ENCODE assay signal across 24 cellular contexts in genomic region chr12:130577348-130577747, GRCh38.
DNase-seq lines count a peak whose midpoint lies in the region; ATAC-seq, FAIRE-seq and TF ChIP-seq lines count a peak whose summit lies in the region.
"Had no signal": no experiment of that assay in that cellular context is flagged by ENCODE, and none has a peak within 500 bp of the region (broad histone marks: within the 10 kb centered on the region; RNA-seq: fewer than 3 reads in every experiment).

No MANE protein-coding gene starts in this region.

- TF ChIP-seq RAD21 in K562 (CRISPR knock-in tag; conservative IDR thresholded peaks at IDR 0.05 in 1 of 2, IDR thresholded peaks at IDR 0.05 in 1 of 2): no peak

- no peaks in the 10 kb centered on the region for H3K9me3 Mint-ChIP-seq in MCF 10A (ENCODE audit: unreplicated experiment)
- H3K9me3 Mint-ChIP-seq: CD8-positive, alpha-beta T cell had no signal

- peak; percentile 53; the same call in 1 of the 3 replicates for ATAC-seq in K562
- ATAC-seq: CD8-positive, alpha-beta T cell; HCT116; Right ventricle myocardium inferior had no signal

- TF ChIP-seq POLR2A in K562 (conservative IDR thresholded peaks at IDR 0.05) (no peak), thyroid gland (IDR thresholded peaks at IDR 0.05) (no peak)

- no peaks in the 10 kb centered on the region for H3K4me1 Mint-ChIP-seq in MCF 10A (ENCODE audit: insufficient read depth, unreplicated experiment)
- H3K4me1 Mint-ChIP-seq: IgD-negative memory B cell had no signal

- no peak overlapping the region for H3K9ac ChIP-seq in K562 (ENCODE audit: insufficient read depth in 1 of 2, low read depth in 2 of 2, low read length in 2 of 2)

- no TSS peak for BruUV-seq in K562 (replicated peaks; lab: Mats Ljungman, UMichigan)
- no TSS peak for BruUV-seq in MCF 10A (replicated peaks; lab: Mats Ljungman, UMichigan)

- TF ChIP-seq CTCF in K562 (IDR thresholded peaks at IDR 0.05 in 2 of 3, conservative IDR thresholded peaks at IDR 0.05 in 1 of 3; ENCODE audit: insufficient read depth in 2 of 3, low read depth in 1 of 3, low read length in 3 of 3): no peak
- no peak for TF ChIP-seq CTCF in thyroid gland (IDR thresholded peaks at IDR 0.05)
- TF ChIP-seq CTCF in MCF 10A (IDR thresholded peaks at IDR 0.05; ENCODE audit: unreplicated experiment): no peak

- H4K20me1 ChIP-seq in K562 (replicated peaks; ENCODE audit: control insufficient read depth, insufficient read depth, low read length): no peaks in the 10 kb centered on the region

- no peaks in the 10 kb centered on the region for H3K79me2 ChIP-seq in K562 (ENCODE audit: control insufficient read depth, insufficient read depth, low read length)

- no peak for FAIRE-seq in K562 (lab: Jason Lieb, UNC)
- FAIRE-seq: A204.1, GM19239 had no signal

- no peak overlapping the region for H3K4me3 Mint-ChIP-seq in MCF 10A (ENCODE audit: unreplicated experiment)
- H3K4me3 Mint-ChIP-seq: CD8-positive, alpha-beta T cell; IgD-negative memory B cell had no signal

- TF ChIP-seq EP300 in K562 (IDR thresholded peaks at IDR 0.05; ENCODE audit: low read length): no peak

- peak; percentile 21 for DNase-seq in NCI-H82 (lab: John Stamatoyannopoulos, UW)
- DNase-seq in NCI-H82 treated with DMSO at 0.1 percent for 48 hours (lab: John Stamatoyannopoulos, UW; ENCODE audit: unreplicated experiment): no peak
- peak; percentile 49 to 53 for DNase-seq in NCI-H524 (lab: John Stamatoyannopoulos, UW)
- DNase-seq in K562 (ENCODE audit: extremely low read depth in 1 of 4, low spot score in 3 of 4): no peak
- DNase-seq in thyroid gland: no peak
- DNase-seq in MCF 10A (ENCODE audit: unreplicated experiment): no peak
- no peak for DNase-seq in anterior cingulate cortex (lab: John Stamatoyannopoulos, UW)
- DNase-seq: Caco-2; CD8-positive, alpha-beta T cell; DMS79 treated with DMSO at 0.1 percent for 48 hours; NCI-H1092; NCI-H1417 treated with DMSO at 0.1 percent for 48 hours; NCI-H187 treated with DMSO at 0.1 percent for 48 hours; NCI-H446 treated with DMSO at 0.1 percent for 48 hours; NCI-H69; NK-92 treated with Interleukin-12 subunit alpha and Interleukin-12 subunit beta, amount 100 ng/mL, for 24 hours; PC-9 had no signal

- H3K27ac ChIP-seq in K562 (ENCODE audit: extremely low read depth, low read depth, low read length) (no peak overlapping the region), thyroid gland (no peak overlapping the region)
- H3K27ac ChIP-seq: C4-2B, PC-9, SJSA1 had no signal

- no peak overlapping the region for H3K27ac Mint-ChIP-seq in MCF 10A (ENCODE audit: low read depth, unreplicated experiment)
- H3K27ac Mint-ChIP-seq: CD8-positive, alpha-beta T cell; IgD-negative memory B cell had no signal

- H3K36me3 ChIP-seq in K562 (ENCODE audit: control insufficient read depth, insufficient read depth, low read length) (no peaks in the 10 kb centered on the region), thyroid gland (no peaks in the 10 kb centered on the region)
- H3K36me3 ChIP-seq: SJSA1 had no signal

- no peaks in the 10 kb centered on the region for H3K36me3 Mint-ChIP-seq in MCF 10A (ENCODE audit: insufficient read depth, unreplicated experiment)
- H3K36me3 Mint-ChIP-seq: CD8-positive, alpha-beta T cell; IgD-negative memory B cell had no signal

- H3K4me1 ChIP-seq in K562 (replicated peaks in 1 of 2; ENCODE audit: control insufficient read depth in 2 of 2, insufficient read depth in 2 of 2, low read length in 2 of 2) (no peaks in the 10 kb centered on the region), thyroid gland (peaks cover 0 to 5% of the 10 kb centered on the region in 2 donors)
- H3K4me1 ChIP-seq: Caco-2, SJSA1 had no signal

- H3K9me1 ChIP-seq in K562 (ENCODE audit: control insufficient read depth, insufficient read depth, low read length): no peaks in the 10 kb centered on the region

- H3K4me2 ChIP-seq in K562 (ENCODE audit: insufficient read depth, low read length): no peak overlapping the region
- H3K4me2 ChIP-seq: PC-9 had no signal

- peaks cover 10 to 42% of the 10 kb centered on the region in 2 experiments; a peak in 4 of 5 replicates for H3K27me3 ChIP-seq in K562 (ENCODE audit: control insufficient read depth in 2 of 2, insufficient read depth in 2 of 2, low read length in 2 of 2)
- no peaks in the 10 kb centered on the region for H3K27me3 ChIP-seq in thyroid gland
- H3K27me3 ChIP-seq: SJSA1 had no signal

- H3K9me3 ChIP-seq in K562 (replicated peaks; ENCODE audit: control insufficient read depth, insufficient read depth, low read depth, low read length) (no peaks in the 10 kb centered on the region), thyroid gland (no peaks in the 10 kb centered on the region)
- H3K9me3 ChIP-seq: Caco-2, SJSA1 had no signal

- intact Hi-C loops in K562 (cut with micrococcal nuclease) (no loop called here), thyroid gland (cut with DNase I) (no loop called here), MCF 10A (cut with micrococcal nuclease) (no loop called here)

- H3K4me3 ChIP-seq in K562 (no peak overlapping the region), thyroid gland (replicated peaks in 1 of 3) (no peak overlapping the region)
- H3K4me3 ChIP-seq: PC-9, SJSA1 had no signal

- in situ Hi-C loops in K562 (cut with MboI): no loop called here

- POLR2A ChIA-PET in K562 (lab: Yijun Ruan, JAX) (no interaction called here), MCF 10A (lab: Yijun Ruan, JAX) (no interaction called here)

- no peaks in the 10 kb centered on the region for H3K27me3 Mint-ChIP-seq in MCF 10A (ENCODE audit: insufficient read depth, unreplicated experiment)

- H2AFZ ChIP-seq in K562 (ENCODE audit: low read depth, low read length): peak overlapping the region; percentile 18; the same call in 1 of the 2 replicates
- H2AFZ ChIP-seq: PC-9 had no signal

- 0% methylated on average over 6 of the region's 6 CpGs for WGBS in K562 (ENCODE audit: insufficient coverage, low coverage, missing lambda C conversion rate)
- WGBS in thyroid gland, 2 donors: 89 to 91% methylated on average over 6 of the region's 6 CpGs

- CTCF ChIA-PET in K562 (lab: Yijun Ruan, JAX; ENCODE audit: low intra/inter-chr PET ratio) (no interaction called here), MCF 10A (lab: Yijun Ruan, JAX) (interaction anchor here (0.6 to 1.1 kb wide), 3 partner anchors 57 to 747 kb away, joined by 3 to 4 read pairs (median 4); no protein-coding TSS in a partner anchor)

TF ChIP-seq in K562, 482 proteins besides CTCF, POLR2A, EP300 and RAD21:
- TF ChIP-seq SMARCA4 (IDR thresholded peaks at IDR 0.05) (no peak), CHD2 (IDR thresholded peaks at IDR 0.05; ENCODE audit: low read depth, low read length) (peak; percentile 89), YY1 (IDR thresholded peaks at IDR 0.05; ENCODE audit: borderline replicate concordance in 1 of 3, control insufficient read depth in 1 of 3, extremely low read depth in 1 of 3, insufficient read depth in 3 of 3, insufficient read length in 1 of 3, insufficient replicate concordance in 2 of 3, low read depth in 1 of 3, low read length in 2 of 3) (peak in 1 of 3 experiments; percentile 20)

Comparison
In these comparisons a context has a peak if more than half of its experiments do, and no peak if none do; other contexts are left out.
1. DNase-seq: peak in NCI-H82 (single experiment) and NCI-H524 (2 of 2); none in NCI-H82 treated with DMSO at 0.1 percent for 48 hours (single experiment), K562 (0 of 4), thyroid gland (0 of 2), MCF 10A (single experiment) and anterior cingulate cortex (0 of 58).